In genomic region chr6:105507811-105508210, GRCh38 we compare ENCODE assay signal across 23 cellular contexts.
"Had no signal": no experiment of that assay in that cellular context is flagged by ENCODE, and none has a peak within 500 bp of the region (broad histone marks: within the 10 kb centered on the region; RNA-seq: fewer than 3 reads in every experiment).

No MANE protein-coding gene starts in this region.

- DNase-seq: activated CD4-positive, alpha-beta memory T cell treated with anti-CD3 and anti-CD28 coated beads, Interleukin-2, amount 10 ng/mL, durations not matched to agents 7 days and 5 days; activated CD4-positive, alpha-beta T cell treated with anti-CD3 and anti-CD28 coated beads for 36 hours; activated CD4-positive, alpha-beta T cell treated with anti-CD3 and anti-CD28 coated beads, Interleukin-2, amount 50 U/mL, for 1 hour; activated CD8-positive, alpha-beta memory T cell treated with anti-CD3 and anti-CD28 coated beads, Interleukin-2, amount 50 U/mL, for 48 hours; activated naive CD4-positive, alpha-beta T cell treated with anti-CD3 and anti-CD28 coated beads, Interleukin-2, amount 50 U/mL, for 16 hours; activated naive CD8-positive, alpha-beta T cell treated with anti-CD3 and anti-CD28 coated beads, Interleukin-2, amount 10 ng/mL, durations not matched to agents 7 days and 5 days; activated T-cell treated with anti-CD3 and anti-CD28 coated beads, Interleukin-2, amount 50 U/mL, for 1 hour; adrenal gland; anterior cingulate cortex; MM.1S; NCI-H1436 treated with DMSO at 0.1 percent for 48 hours; NCI-H187; NCI-H2081; NCI-H526; NCI-H774; RPMI8226 had no signal

- H3K27me3 ChIP-seq: adrenal gland had no signal

- H3K9me3 ChIP-seq: adrenal gland had no signal

- H3K27ac ChIP-seq: adrenal gland, KMS-11, SK-N-MC had no signal

- H3K9me3 Mint-ChIP-seq: activated CD4-positive, alpha-beta memory T cell treated with anti-CD3 and anti-CD28 coated beads, Interleukin-2, amount 10 ng/mL, durations not matched to agents 7 days and 5 days; central memory CD8-positive, alpha-beta T cell; WTC11 had no signal

- H3K36me3 ChIP-seq: adrenal gland had no signal

- H3K4me1 ChIP-seq: adrenal gland had no signal

- H3K4me3 ChIP-seq: adrenal gland, SK-N-MC had no signal

- H3K4me2 ChIP-seq: KMS-11 had no signal

- H3K27me3 Mint-ChIP-seq: central memory CD8-positive, alpha-beta T cell had no signal

- H3K4me1 Mint-ChIP-seq: activated CD4-positive, alpha-beta T cell treated with anti-CD3 and anti-CD28 coated beads for 36 hours; activated naive CD8-positive, alpha-beta T cell treated with anti-CD3 and anti-CD28 coated beads, Interleukin-2, amount 10 ng/mL, durations not matched to agents 7 days and 5 days; WTC11 had no signal

- H3K9ac ChIP-seq: KMS-11 had no signal

- H3K4me3 Mint-ChIP-seq: activated CD4-positive, alpha-beta memory T cell treated with anti-CD3 and anti-CD28 coated beads, Interleukin-2, amount 10 ng/mL, durations not matched to agents 7 days and 5 days; activated CD4-positive, alpha-beta T cell treated with anti-CD3 and anti-CD28 coated beads for 36 hours; activated naive CD8-positive, alpha-beta T cell treated with anti-CD3 and anti-CD28 coated beads, Interleukin-2, amount 10 ng/mL, durations not matched to agents 7 days and 5 days; brain; central memory CD8-positive, alpha-beta T cell; T-helper 1 cell treated with Interleukin-12 subunit alpha and Interleukin-12 subunit beta and Interleukin-4 antibody, amounts not matched to agents 30 μg/mL and 1 μg/mL, for 36 hours; WTC11 had no signal

- ATAC-seq: activated CD4-positive, alpha-beta T cell treated with anti-CD3 and anti-CD28 coated beads for 36 hours; Right ventricle myocardium inferior; WTC11 had no signal

- H3K36me3 Mint-ChIP-seq: activated naive CD8-positive, alpha-beta T cell treated with anti-CD3 and anti-CD28 coated beads, Interleukin-2, amount 10 ng/mL, durations not matched to agents 7 days and 5 days; brain; WTC11 had no signal

- H3K27ac Mint-ChIP-seq: activated CD4-positive, alpha-beta memory T cell treated with anti-CD3 and anti-CD28 coated beads, Interleukin-2, amount 10 ng/mL, durations not matched to agents 7 days and 5 days; activated CD4-positive, alpha-beta T cell treated with anti-CD3 and anti-CD28 coated beads for 36 hours; activated naive CD8-positive, alpha-beta T cell treated with anti-CD3 and anti-CD28 coated beads, Interleukin-2, amount 10 ng/mL, durations not matched to agents 7 days and 5 days; brain; T-helper 1 cell treated with Interleukin-12 subunit alpha and Interleukin-12 subunit beta and Interleukin-4 antibody, amounts not matched to agents 30 μg/mL and 1 μg/mL, for 36 hours; WTC11 had no signal
